Comparison of ENCODE assay signal across 20 cellular contexts in the genomic region with DNA sequence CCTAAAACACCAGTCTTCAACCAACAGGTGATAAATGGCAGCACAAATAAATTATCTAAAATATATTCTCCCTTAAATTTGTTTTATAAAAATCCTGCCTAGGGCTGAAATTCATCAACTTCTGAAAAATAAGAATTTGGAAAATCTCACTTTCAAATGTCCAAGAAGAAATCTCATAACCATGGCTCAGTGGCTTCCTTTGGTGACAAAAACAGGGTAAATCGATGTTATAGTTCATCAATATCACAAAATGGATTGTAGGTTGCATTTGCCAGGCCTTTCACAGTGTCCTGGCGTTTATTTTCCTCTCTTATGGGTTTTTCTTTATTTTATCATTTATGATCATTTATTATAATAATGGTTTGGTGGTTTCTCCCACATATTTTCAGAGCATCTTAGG.
"Had no signal": no experiment of that assay in that cellular context is flagged by ENCODE, and none has a peak within 500 bp of the region (broad histone marks: within the 10 kb centered on the region; RNA-seq: fewer than 3 reads in every experiment).

No MANE protein-coding gene starts in this region.

- ATAC-seq: effector memory CD8-positive, alpha-beta T cell; left ventricle myocardium superior; lower lobe of right lung; naive thymus-derived CD8-positive, alpha-beta T cell; psoas muscle; right cardiac atrium; stimulated activated memory B cell treated with anti-CD40 and anti-IgM and Interleukin-4, amounts not matched to agents 10 μg/mL and 1 μg/mL and 100 μg/mL, for 72 hours; stimulated activated naive CD8-positive, alpha-beta T cell treated with anti-CD3 and anti-CD28 coated beads, Interleukin-15, amount 100 ng/mL, for 72 hours had no signal

- H3K36me3 ChIP-seq: esophagus squamous epithelium, lower lobe of right lung, sigmoid colon, spleen, suprapubic skin, transverse colon, vagina had no signal

- H3K4me3 ChIP-seq: esophagus squamous epithelium, lower lobe of right lung, psoas muscle, sigmoid colon, skin epidermis, spleen, suprapubic skin, transverse colon, vagina had no signal

- H3K27ac Mint-ChIP-seq: effector memory CD8-positive, alpha-beta T cell; naive thymus-derived CD8-positive, alpha-beta T cell; nephron progenitor cell; stimulated activated memory B cell treated with anti-CD40 and anti-IgM and Interleukin-4, amounts not matched to agents 10 μg/mL and 1 μg/mL and 100 μg/mL, for 72 hours; stimulated activated naive CD8-positive, alpha-beta T cell treated with anti-CD3 and anti-CD28 coated beads, Interleukin-15, amount 100 ng/mL, for 72 hours had no signal

- H3K27ac ChIP-seq: esophagus squamous epithelium, lower lobe of right lung, psoas muscle, sigmoid colon, skin epidermis, spleen, suprapubic skin, transverse colon, vagina had no signal

- H3K36me3 Mint-ChIP-seq: naive thymus-derived CD8-positive, alpha-beta T cell; stimulated activated memory B cell treated with anti-CD40 and anti-IgM and Interleukin-4, amounts not matched to agents 10 μg/mL and 1 μg/mL and 100 μg/mL, for 72 hours had no signal

- H3K27me3 ChIP-seq: esophagus squamous epithelium, spleen, suprapubic skin, transverse colon, vagina had no signal

- H3K4me1 Mint-ChIP-seq: nephron progenitor cell had no signal

- H3K4me1 ChIP-seq: esophagus squamous epithelium, lower lobe of right lung, psoas muscle, spleen, suprapubic skin had no signal

- H3K27me3 Mint-ChIP-seq: effector memory CD8-positive, alpha-beta T cell; naive thymus-derived CD8-positive, alpha-beta T cell; stimulated activated memory B cell treated with anti-CD40 and anti-IgM and Interleukin-4, amounts not matched to agents 10 μg/mL and 1 μg/mL and 100 μg/mL, for 72 hours; stimulated activated naive CD8-positive, alpha-beta T cell treated with anti-CD3 and anti-CD28 coated beads, Interleukin-15, amount 100 ng/mL, for 72 hours had no signal

- H3K9me3 ChIP-seq: esophagus squamous epithelium, lower lobe of right lung, psoas muscle, sigmoid colon, spleen, suprapubic skin, transverse colon, vagina had no signal

- H3K9me3 Mint-ChIP-seq: effector memory CD8-positive, alpha-beta T cell; nephron progenitor cell; stimulated activated memory B cell treated with anti-CD40 and anti-IgM and Interleukin-4, amounts not matched to agents 10 μg/mL and 1 μg/mL and 100 μg/mL, for 72 hours; stimulated activated naive CD8-positive, alpha-beta T cell treated with anti-CD3 and anti-CD28 coated beads, Interleukin-15, amount 100 ng/mL, for 72 hours had no signal

- H3K4me3 Mint-ChIP-seq: effector memory CD8-positive, alpha-beta T cell; naive thymus-derived CD8-positive, alpha-beta T cell; nephron progenitor cell; stimulated activated memory B cell treated with anti-CD40 and anti-IgM and Interleukin-4, amounts not matched to agents 10 μg/mL and 1 μg/mL and 100 μg/mL, for 72 hours; stimulated activated naive CD8-positive, alpha-beta T cell treated with anti-CD3 and anti-CD28 coated beads, Interleukin-15, amount 100 ng/mL, for 72 hours had no signal

- DNase-seq: cortex of kidney; effector memory CD8-positive, alpha-beta T cell; erythroblast; esophagus squamous epithelium; left ventricle myocardium superior; lower lobe of right lung; naive thymus-derived CD8-positive, alpha-beta T cell; nephron progenitor cell; nucleus accumbens; psoas muscle; right cardiac atrium; sigmoid colon; spleen; stimulated activated CD4-positive, alpha-beta T cell treated with anti-CD3 and anti-CD28 coated beads, Interleukin-4, amount 100 ng/mL, for 4 hours; stimulated activated naive CD8-positive, alpha-beta T cell treated with anti-CD3 and anti-CD28 coated beads, Interleukin-15, amount 100 ng/mL, for 72 hours; transverse colon had no signal
